In genomic region chr2:73080321-73081131, GRCh38 we compare ENCODE assay signal across 19 cellular contexts.
"Had no signal": no experiment of that assay in that cellular context is flagged by ENCODE, and none has a peak within 500 bp of the region (broad histone marks: within the 10 kb centered on the region; RNA-seq: fewer than 3 reads in every experiment).

No MANE protein-coding gene starts in this region.

- H3K27me3 ChIP-seq: ascending aorta, breast epithelium, left lung had no signal

- H3K9me3 ChIP-seq: ascending aorta, breast epithelium, left lung, neutrophil, thoracic aorta had no signal

- H3K4me3 ChIP-seq: ascending aorta, breast epithelium, left lung, smooth muscle cell, thoracic aorta had no signal

- H3K4me2 ChIP-seq: smooth muscle cell had no signal

- H3K36me3 ChIP-seq: breast epithelium, neutrophil had no signal

- H3K4me1 ChIP-seq: breast epithelium, left lung had no signal

- ATAC-seq: activated naive CD8-positive, alpha-beta T cell treated with anti-CD3 and anti-CD28 coated beads, Interleukin-2, amount 50 U/mL, for 24 hours; left lung; naive thymus-derived CD4-positive, alpha-beta T cell; right cardiac atrium had no signal

- H3K27ac ChIP-seq: ascending aorta, breast epithelium, epithelial cell of prostate, left lung, neutrophil, thoracic aorta had no signal

- DNase-seq: activated CD4-positive, alpha-beta T cell treated with anti-CD3 and anti-CD28 coated beads, Interleukin-2, amount 50 U/mL, for 1 hour; activated CD8-positive, alpha-beta memory T cell treated with anti-CD3 and anti-CD28 coated beads for 24 hours; activated naive CD4-positive, alpha-beta T cell; activated naive CD8-positive, alpha-beta T cell treated with anti-CD3 and anti-CD28 coated beads, Interleukin-2, amount 50 U/mL, for 24 hours; cerebellar nuclear complex; dermis blood vessel endothelial cell; immature natural killer cell; left lung; mammary epithelial cell; naive thymus-derived CD4-positive, alpha-beta T cell; right cardiac atrium; T-helper 9 cell had no signal

- FAIRE-seq: frontal cortex had no signal
